8 cellular contexts compared by ENCODE assay signal in the genomic region with DNA sequence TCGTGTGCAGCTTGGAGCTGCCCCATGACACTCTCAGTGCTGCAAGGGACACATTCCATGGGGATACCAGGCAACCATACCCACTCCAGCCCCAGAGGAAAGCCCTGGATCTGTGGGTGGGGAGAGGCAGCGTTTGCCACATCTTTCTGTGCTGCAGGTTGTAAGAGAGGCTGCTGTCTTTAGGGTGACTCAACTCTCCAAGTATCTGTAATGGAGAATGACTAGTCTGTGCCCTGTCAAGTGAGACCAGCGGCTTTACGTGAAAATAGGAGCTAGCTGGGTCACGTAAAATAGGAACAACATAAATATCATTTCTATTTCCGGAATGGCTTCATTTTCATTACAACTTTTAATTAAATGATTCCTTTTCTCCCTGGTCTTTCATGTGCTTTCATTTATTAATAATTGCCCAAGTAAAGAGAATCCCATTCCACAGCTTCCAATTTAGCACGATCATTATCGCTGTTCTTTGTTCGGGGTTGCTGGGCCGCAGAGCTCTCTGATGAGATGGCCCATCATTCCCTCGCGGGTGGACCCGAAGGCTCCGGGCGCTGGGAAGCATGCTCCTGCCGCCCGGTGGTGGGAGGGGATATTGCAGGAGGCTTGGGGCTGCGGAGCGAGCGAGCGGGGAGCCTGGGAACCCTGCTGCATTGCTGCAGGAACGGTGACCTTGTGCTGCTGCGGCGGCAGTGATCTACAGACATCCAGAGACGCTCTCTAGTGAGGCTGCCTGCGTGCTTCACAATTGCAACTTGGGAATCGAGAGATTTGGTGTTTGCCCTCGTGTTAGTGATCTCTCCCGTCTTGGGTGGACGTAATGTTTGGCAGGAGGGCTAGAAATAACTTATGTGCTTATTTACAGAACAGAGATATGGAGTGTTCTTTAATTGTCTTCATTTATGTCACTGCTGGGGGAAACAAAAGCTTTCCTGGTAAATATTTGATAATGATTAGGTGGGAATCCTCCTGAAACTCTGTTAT. TPM values are rescaled to one million over a fixed set of nuclear protein-coding genes. Genes with fewer than 3 reads are reported as not detected.
DNase-seq lines count a peak whose midpoint lies in the region; ATAC-seq, FAIRE-seq and TF ChIP-seq lines count a peak whose summit lies in the region.

No MANE protein-coding gene starts in this region.

- H2BK12ac ChIP-seq in H1 (ENCODE audit: low read depth, low read length), result peak overlapping the region; percentile 45; the same call in 1 of the 2 replicates

- H3K36me3 Mint-ChIP-seq in activated CD8-positive, alpha-beta T cell treated with anti-CD3 and anti-CD28 coated beads for 36 hours (ENCODE audit: low read depth), result no peaks in the 10 kb centered on the region
- no peaks in the 10 kb centered on the region for H3K36me3 Mint-ChIP-seq in stimulated activated memory B cell treated with anti-CD40 and anti-IgM and Interleukin-4, amounts not matched to agents 10 μg/mL and 1 μg/mL and 100 μg/mL, for 72 hours

- POLR2A ChIA-PET in activated CD8-positive, alpha-beta T cell treated with anti-CD3 and anti-CD28 coated beads for 36 hours (lab: Charles Lee), result interaction anchor here (0.6 kb wide), 1 partner anchor 493 kb away, joined by 3 read pairs; no protein-coding TSS in a partner anchor
- POLR2A ChIA-PET in H1 (lab: Charles Lee; ENCODE audit: partially characterized antibody), result interaction anchor here (0.7 to 1.7 kb wide), 5 partner anchors 9 to 220 kb away, joined by 3 read pairs; no protein-coding TSS in a partner anchor

- H3K79me2 ChIP-seq in H1 (ENCODE audit: control insufficient read depth in 1 of 2, insufficient read depth in 2 of 2, low read length in 2 of 2), result no peaks in the 10 kb centered on the region

- peak overlapping the region in 1 of 2 experiments; percentile 48; a peak in 1 of 4 replicates for H3K4me2 ChIP-seq in H1 (ENCODE audit: insufficient read depth in 1 of 2, low read depth in 2 of 2, low read length in 2 of 2)

- TF ChIP-seq CTCF in activated CD8-positive, alpha-beta T cell treated with anti-CD3 and anti-CD28 coated beads for 36 hours (IDR thresholded peaks at IDR 0.05), result peak; percentile 90
- peak; percentile 89 to 97 (median 95) for TF ChIP-seq CTCF in H1 (IDR thresholded peaks at IDR 0.05; ENCODE audit: control extremely low read depth in 1 of 3, insufficient read depth in 1 of 3, low read depth in 1 of 3, low read length in 3 of 3)

- peaks cover 73% of the 10 kb centered on the region for H3K27me3 Mint-ChIP-seq in activated CD8-positive, alpha-beta T cell treated with anti-CD3 and anti-CD28 coated beads for 36 hours
- H3K27me3 Mint-ChIP-seq in stimulated activated memory B cell treated with anti-CD40 and anti-IgM and Interleukin-4, amounts not matched to agents 10 μg/mL and 1 μg/mL and 100 μg/mL, for 72 hours, result peaks cover 79% of the 10 kb centered on the region

- no peak overlapping the region for H3K23ac ChIP-seq in H1 (ENCODE audit: insufficient read length)

- peak overlapping the region; percentile 63; the same call in 1 of the 2 replicates for H2AFZ ChIP-seq in H1 (ENCODE audit: low read length)

- no peaks in the 10 kb centered on the region for H3K79me1 ChIP-seq in H1 (ENCODE audit: low read depth, low read length)

- TF ChIP-seq RAD21 in H1 (IDR thresholded peaks at IDR 0.05 in 1 of 2, conservative IDR thresholded peaks at IDR 0.05 in 1 of 2; ENCODE audit: low read depth in 2 of 2, low read length in 2 of 2), result peak; percentile 98 to 100

- peak overlapping the region; percentile 56 for H4K91ac ChIP-seq in H1 (replicated peaks; ENCODE audit: insufficient read length, low read length)

- in situ Hi-C loops in Caki2 (cut with HindIII; ENCODE audit: low pct_unique_long_range_greater_than_20kb, low sequenced_read_pairs), result no loop called here

- H3K36me3 ChIP-seq in H1 (ENCODE audit: control insufficient read depth in 2 of 4, insufficient read depth in 4 of 4, low read length in 3 of 4), result no peaks in the 10 kb centered on the region

- no peaks in the 10 kb centered on the region for H4K20me1 ChIP-seq in H1 (replicated peaks in 1 of 2; ENCODE audit: control insufficient read depth in 1 of 2, insufficient read depth in 2 of 2, low read length in 2 of 2)

- no peak overlapping the region for H2BK120ac ChIP-seq in H1 (replicated peaks; ENCODE audit: low read depth, low read length)

- no peak overlapping the region for H4K8ac ChIP-seq in H1 (ENCODE audit: extremely low read depth, insufficient read depth, low read length)

- H3K18ac ChIP-seq in H1 (ENCODE audit: extremely low read depth, low read length), result no peak overlapping the region

- ATAC-seq in GM19468 (IDR thresholded peaks at IDR 0.05; ENCODE audit: extremely low read depth, unreplicated experiment) (peak; percentile 89), HG03565 (IDR thresholded peaks at IDR 0.05; ENCODE audit: unreplicated experiment) (peak; percentile 97)
- ATAC-seq in activated CD8-positive, alpha-beta T cell treated with anti-CD3 and anti-CD28 coated beads for 36 hours, result peak; percentile 97
- ATAC-seq in stimulated activated memory B cell treated with anti-CD40 and anti-IgM and Interleukin-4, amounts not matched to agents 10 μg/mL and 1 μg/mL and 100 μg/mL, for 72 hours, result peak; percentile 68

- CTCF ChIA-PET in activated CD8-positive, alpha-beta T cell treated with anti-CD3 and anti-CD28 coated beads for 36 hours (lab: Charles Lee), result interaction anchor here (0.7 to 4.2 kb wide), 18 partner anchors 9 to 482 kb away, joined by 3 to 20 read pairs (median 4); a partner anchor contains a TSS
- CTCF ChIA-PET in H1 (lab: Charles Lee; ENCODE audit: partially characterized antibody), result interaction anchor here (0.6 to 5.0 kb wide), 56 partner anchors 8 to 787 kb away, joined by 3 to 53 read pairs (median 4); a partner anchor contains a TSS

- H3K14ac ChIP-seq in H1 (ENCODE audit: insufficient read length), result no peak overlapping the region

- intact Hi-C loops in activated CD8-positive, alpha-beta T cell treated with anti-CD3 and anti-CD28 coated beads for 36 hours (cut with micrococcal nuclease), result loop anchor here (2.0 to 10.0 kb wide), 2 partner anchors 215 to 481 kb away; no protein-coding TSS in a partner anchor

- no peaks in the 10 kb centered on the region for H3K9me3 ChIP-seq in H1 (ENCODE audit: insufficient read depth in 2 of 2, low read depth in 1 of 2, low read length in 1 of 2)

- no peaks in the 10 kb centered on the region for H3K9me3 Mint-ChIP-seq in activated CD8-positive, alpha-beta T cell treated with anti-CD3 and anti-CD28 coated beads for 36 hours
- H3K9me3 Mint-ChIP-seq in stimulated activated memory B cell treated with anti-CD40 and anti-IgM and Interleukin-4, amounts not matched to agents 10 μg/mL and 1 μg/mL and 100 μg/mL, for 72 hours, result no peaks in the 10 kb centered on the region

- H3K27ac ChIP-seq in H1 (ENCODE audit: low read depth, low read length), result no peak overlapping the region

- H2BK20ac ChIP-seq in H1 (ENCODE audit: low read length), result no peak overlapping the region

- H3K23me2 ChIP-seq in H1 (ENCODE audit: low read depth, low read length), result no peaks in the 10 kb centered on the region

- peaks cover 5% of the 10 kb centered on the region for H3K4me1 Mint-ChIP-seq in activated CD8-positive, alpha-beta T cell treated with anti-CD3 and anti-CD28 coated beads for 36 hours (ENCODE audit: low read depth)
- H3K4me1 Mint-ChIP-seq in stimulated activated memory B cell treated with anti-CD40 and anti-IgM and Interleukin-4, amounts not matched to agents 10 μg/mL and 1 μg/mL and 100 μg/mL, for 72 hours, result peaks cover 8% of the 10 kb centered on the region

- FAIRE-seq in H1 (lab: Jason Lieb, UNC), result peak; percentile 58

- no peak overlapping the region for H2AK5ac ChIP-seq in H1 (ENCODE audit: low read depth, low read length)

- peak overlapping the region; percentile 5; the same call in 1 of the 2 replicates for H2BK15ac ChIP-seq in H1 (ENCODE audit: low read length)

- H3K56ac ChIP-seq in H1 (replicated peaks; ENCODE audit: insufficient read length, low read depth, low read length), result no peak overlapping the region

- TF ChIP-seq EP300 in H1 (IDR thresholded peaks at IDR 0.05; ENCODE audit: borderline replicate concordance in 1 of 2, low read depth in 2 of 2, low read length in 2 of 2), result no peak

- H3K4me1 ChIP-seq in H1 (replicated peaks in 1 of 4; ENCODE audit: control insufficient read depth in 3 of 4, insufficient read depth in 4 of 4, low read length in 3 of 4), result no peaks in the 10 kb centered on the region; a peak in 2 of 7 replicates

- H3K27ac Mint-ChIP-seq in activated CD8-positive, alpha-beta T cell treated with anti-CD3 and anti-CD28 coated beads for 36 hours, result no peak overlapping the region
- H3K27ac Mint-ChIP-seq in stimulated activated memory B cell treated with anti-CD40 and anti-IgM and Interleukin-4, amounts not matched to agents 10 μg/mL and 1 μg/mL and 100 μg/mL, for 72 hours, result no peak overlapping the region

- H3K27me3 ChIP-seq in H1 (replicated peaks in 1 of 4; ENCODE audit: control insufficient read depth in 3 of 4, extremely low read depth in 1 of 4, insufficient read depth in 3 of 4, low read length in 3 of 4), result peaks cover 0 to 4% (median 2%) of the 10 kb centered on the region in 4 experiments; a peak in 3 of 7 replicates

- no peak overlapping the region for H3K9ac ChIP-seq in H1 (replicated peaks in 1 of 4; ENCODE audit: extremely low read depth in 1 of 4, low read depth in 3 of 4, low read length in 3 of 4)

- 25% methylated on average over 30 of the region's 30 CpGs; no CpG with 5 or more reads in 1 of the 2 experiments for WGBS in H1 (ENCODE audit: extremely low coverage in 1 of 2, insufficient coverage in 1 of 2, insufficient read length in 1 of 2, insufficient replicate concordance in 2 of 2, low coverage in 1 of 2, low lambda C conversion rate in 2 of 2, missing lambda C conversion rate in 1 of 2), 2 experiments

- H4K5ac ChIP-seq in H1 (ENCODE audit: insufficient read length, low read depth, low read length), result peak overlapping the region; percentile 51

- DNase-seq in Caki2 (ENCODE audit: low read depth) (peak; percentile 79), NCI-H748 treated with DMSO at 0.1 percent for 48 hours (lab: John Stamatoyannopoulos, UW) (peak; percentile 91), H1 (ENCODE audit: low read depth in 1 of 2, low spot score in 2 of 2) (peak; percentile 68 to 98), middle frontal gyrus (ENCODE audit: extremely low spot score, low spot score) (peak; percentile 81)
- peak; percentile 75 for DNase-seq in activated CD8-positive, alpha-beta T cell treated with anti-CD3 and anti-CD28 coated beads for 36 hours

- H3K4ac ChIP-seq in H1 (replicated peaks; ENCODE audit: insufficient read length, low read depth, low read length), result peak overlapping the region; percentile 60

- no peak for TF ChIP-seq POLR2A in H1 (IDR thresholded peaks at IDR 0.05; ENCODE audit: control extremely low read depth in 1 of 2, low read depth in 2 of 2, low read length in 2 of 2)

- H3K4me3 Mint-ChIP-seq in activated CD8-positive, alpha-beta T cell treated with anti-CD3 and anti-CD28 coated beads for 36 hours, result no peak overlapping the region
- H3K4me3 Mint-ChIP-seq in stimulated activated memory B cell treated with anti-CD40 and anti-IgM and Interleukin-4, amounts not matched to agents 10 μg/mL and 1 μg/mL and 100 μg/mL, for 72 hours, result peak overlapping the region; percentile 75

- no peak overlapping the region for H2BK5ac ChIP-seq in H1 (ENCODE audit: low read depth, low read length)

- H3K4me3 ChIP-seq in H1 (ENCODE audit: extremely low read depth in 1 of 4, insufficient read depth in 2 of 4, low read depth in 3 of 4, low read length in 4 of 4), result no peak overlapping the region

RNA-seq across cellular contexts. Expression of a gene that starts 10.6 kb away (rescaled TPM):
- not detected in 2 replicates for total RNA-seq in Caki2 (2014; rRNA removed; shearing (Covaris generic); ENCODE audit: low replicate concordance)
- not detected for total RNA-seq in activated CD8-positive, alpha-beta T cell treated with anti-CD3 and anti-CD28 coated beads for 36 hours
- total RNA-seq in H1 (2021; fragmentation: NEBNext Ultra II Directional; extraction: Animal tissue kit (Norgen Biotek cat#: 25700)), result not detected in 2 replicates
- polyA plus RNA-seq in H1 (2011; rRNA removed), result not detected in 2 replicates
- not detected for polyA plus RNA-seq in H1 (2011; cell fraction: cytosol; rRNA removed)
- polyA plus RNA-seq in H1 (2011; cell fraction: nucleus; rRNA removed), result 0.01 TPM
- not detected in 4 replicates for polyA plus RNA-seq in H1 (2012, experiment 1 of 2)
- polyA plus RNA-seq in H1 (2012, experiment 2 of 2), result not detected
- polyA plus RNA-seq in H1 (2013, experiment 1 of 2), result 0.02 TPM
- 0.02 TPM for polyA plus RNA-seq in H1 (2013, experiment 2 of 2)
- polyA minus RNA-seq in H1 (2011; rRNA and poly(A)+ RNA removed), result not detected in 2 replicates
- polyA minus RNA-seq in H1 (2011; cell fraction: cytosol; rRNA and poly(A)+ RNA removed), result not detected
- polyA minus RNA-seq in H1 (2011; cell fraction: nucleus; rRNA and poly(A)+ RNA removed), result not detected

RNA-seq across cellular contexts. Expression of a gene that starts 59.4 kb away (rescaled TPM):
- not detected in 2 replicates for total RNA-seq in Caki2 (2014; rRNA removed; shearing (Covaris generic); ENCODE audit: low replicate concordance)
- not detected for total RNA-seq in activated CD8-positive, alpha-beta T cell treated with anti-CD3 and anti-CD28 coated beads for 36 hours
- total RNA-seq in H1 (2021; fragmentation: NEBNext Ultra II Directional; extraction: Animal tissue kit (Norgen Biotek cat#: 25700)), result not detected in 2 replicates
- 0.06 and 0.21 TPM in 2 replicates for polyA plus RNA-seq in H1 (2011; rRNA removed)
- polyA plus RNA-seq in H1 (2011; cell fraction: cytosol; rRNA removed), result 0.17 TPM
- 0.54 TPM for polyA plus RNA-seq in H1 (2011; cell fraction: nucleus; rRNA removed)
- polyA plus RNA-seq in H1 (2012, experiment 1 of 2), result 0.11 to 0.32 TPM (median 0.15 TPM) in 4 replicates
- polyA plus RNA-seq in H1 (2012, experiment 2 of 2), result not detected
- 0.22 TPM for polyA plus RNA-seq in H1 (2013, experiment 1 of 2)
- polyA plus RNA-seq in H1 (2013, experiment 2 of 2), result 0.22 TPM
- polyA minus RNA-seq in H1 (2011; rRNA and poly(A)+ RNA removed), result 0.35 and 1.9 TPM in 2 replicates
- not detected for polyA minus RNA-seq in H1 (2011; cell fraction: cytosol; rRNA and poly(A)+ RNA removed)
- 2.4 TPM for polyA minus RNA-seq in H1 (2011; cell fraction: nucleus; rRNA and poly(A)+ RNA removed)
